19 cellular contexts compared by ENCODE assay signal in the genomic region with DNA sequence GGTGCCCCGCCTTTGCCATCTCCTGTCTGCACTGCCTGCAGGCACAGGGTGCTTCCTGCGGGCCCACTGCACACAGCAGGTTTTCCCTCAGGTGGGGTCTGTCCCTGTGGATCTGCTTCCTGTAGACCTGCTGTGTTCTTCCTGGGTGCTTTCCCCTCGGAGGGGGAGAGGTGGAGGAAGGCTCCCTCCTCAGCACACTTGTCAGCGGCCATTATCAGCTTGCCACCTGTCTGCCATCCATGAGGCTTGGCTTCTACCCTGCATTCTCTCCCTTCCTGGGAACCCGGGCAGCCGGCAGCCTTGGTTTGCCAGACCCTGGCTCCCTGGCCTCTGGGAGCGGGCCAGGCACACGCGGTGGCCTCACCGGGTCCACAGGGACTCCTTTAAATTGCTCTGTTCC. TPM values are rescaled to one million over a fixed set of nuclear protein-coding genes. Genes with fewer than 3 reads are reported as not detected.
DNase-seq lines count a peak whose midpoint lies in the region; ATAC-seq lines count a peak whose summit lies in the region.
"Had no signal": no experiment of that assay in that cellular context is flagged by ENCODE, and none has a peak within 500 bp of the region (broad histone marks: within the 10 kb centered on the region; RNA-seq: fewer than 3 reads in every experiment).

No MANE protein-coding gene starts in this region.

- no peak for ATAC-seq in stimulated activated naive CD8-positive, alpha-beta T cell treated with anti-CD3 and anti-CD28 coated beads, Interleukin-15, amount 100 ng/mL, for 72 hours
- ATAC-seq in activated T-helper 17 cell treated with anti-CD3 and anti-CD28 coated beads, Interleukin-2, amount 50 U/mL, for 72 hours (replicated peaks) = no peak
- ATAC-seq in naive B cell (ENCODE audit: low read depth in 2 of 2) = no peak

- no peaks in the 10 kb centered on the region for H3K27me3 ChIP-seq in SJCRH30
- H3K27me3 ChIP-seq: neural progenitor cell, tibial artery had no signal

- in situ Hi-C loops in KBM-7 (cut with MboI; ENCODE audit: low pct_unique_long_range_greater_than_20kb, low sequenced_read_pairs) = no loop called here

- peak overlapping the region; percentile 59 for H3K27ac Mint-ChIP-seq in stimulated activated naive CD8-positive, alpha-beta T cell treated with anti-CD3 and anti-CD28 coated beads, Interleukin-15, Interleukin-2, amounts not matched to agents 100 ng/mL and 50 ng/mL, for 24 hours
- H3K27ac Mint-ChIP-seq in stimulated activated naive CD8-positive, alpha-beta T cell treated with anti-CD3 and anti-CD28 coated beads, Interleukin-15, amount 100 ng/mL, for 72 hours = peak overlapping the region in 1 of 2 donors; percentile 3
- peak overlapping the region; percentile 73 for H3K27ac Mint-ChIP-seq in activated T-helper 17 cell treated with anti-CD3 and anti-CD28 coated beads, Interleukin-2, amount 50 U/mL, for 72 hours
- peak overlapping the region in 5 of 6 donors; percentile 84 to 94 (median 87) for H3K27ac Mint-ChIP-seq in naive B cell

- no peak overlapping the region for H3K4me3 Mint-ChIP-seq in stimulated activated naive CD8-positive, alpha-beta T cell treated with anti-CD3 and anti-CD28 coated beads, Interleukin-15, Interleukin-2, amounts not matched to agents 100 ng/mL and 50 ng/mL, for 24 hours
- H3K4me3 Mint-ChIP-seq in stimulated activated naive CD8-positive, alpha-beta T cell treated with anti-CD3 and anti-CD28 coated beads, Interleukin-15, amount 100 ng/mL, for 72 hours = no peak overlapping the region
- H3K4me3 Mint-ChIP-seq in activated T-helper 17 cell treated with anti-CD3 and anti-CD28 coated beads, Interleukin-2, amount 50 U/mL, for 72 hours = no peak overlapping the region
- H3K4me3 Mint-ChIP-seq in naive B cell = peak overlapping the region in 2 of 8 donors; percentile 28 to 72
- H3K4me3 Mint-ChIP-seq: H9, neural progenitor cell had no signal

- peaks cover 64% of the 10 kb centered on the region for H3K4me1 Mint-ChIP-seq in stimulated activated naive CD8-positive, alpha-beta T cell treated with anti-CD3 and anti-CD28 coated beads, Interleukin-15, Interleukin-2, amounts not matched to agents 100 ng/mL and 50 ng/mL, for 24 hours (ENCODE audit: low read depth)
- H3K4me1 Mint-ChIP-seq in stimulated activated naive CD8-positive, alpha-beta T cell treated with anti-CD3 and anti-CD28 coated beads, Interleukin-15, amount 100 ng/mL, for 72 hours = peaks cover 56% of the 10 kb centered on the region
- peaks cover 25% of the 10 kb centered on the region for H3K4me1 Mint-ChIP-seq in activated T-helper 17 cell treated with anti-CD3 and anti-CD28 coated beads, Interleukin-2, amount 50 U/mL, for 72 hours
- peaks cover 53 to 86% (median 58%) of the 10 kb centered on the region in 3 donors for H3K4me1 Mint-ChIP-seq in naive B cell

- H3K27ac ChIP-seq in SJCRH30 = no peak overlapping the region
- H3K27ac ChIP-seq: neural progenitor cell, RWPE1, tibial artery had no signal

- H3K9me3 Mint-ChIP-seq in stimulated activated naive CD8-positive, alpha-beta T cell treated with anti-CD3 and anti-CD28 coated beads, Interleukin-15, Interleukin-2, amounts not matched to agents 100 ng/mL and 50 ng/mL, for 24 hours = no peaks in the 10 kb centered on the region
- no peaks in the 10 kb centered on the region for H3K9me3 Mint-ChIP-seq in stimulated activated naive CD8-positive, alpha-beta T cell treated with anti-CD3 and anti-CD28 coated beads, Interleukin-15, amount 100 ng/mL, for 72 hours
- no peaks in the 10 kb centered on the region for H3K9me3 Mint-ChIP-seq in activated T-helper 17 cell treated with anti-CD3 and anti-CD28 coated beads, Interleukin-2, amount 50 U/mL, for 72 hours
- peaks cover 0 to 3% (median 0%) of the 10 kb centered on the region in 7 donors for H3K9me3 Mint-ChIP-seq in naive B cell
- H3K9me3 Mint-ChIP-seq: H9, neural progenitor cell had no signal

- peaks cover 39% of the 10 kb centered on the region for H3K36me3 Mint-ChIP-seq in stimulated activated naive CD8-positive, alpha-beta T cell treated with anti-CD3 and anti-CD28 coated beads, Interleukin-15, Interleukin-2, amounts not matched to agents 100 ng/mL and 50 ng/mL, for 24 hours (ENCODE audit: low read depth)
- H3K36me3 Mint-ChIP-seq in activated T-helper 17 cell treated with anti-CD3 and anti-CD28 coated beads, Interleukin-2, amount 50 U/mL, for 72 hours (ENCODE audit: low read depth) = peaks cover 50% of the 10 kb centered on the region
- H3K36me3 Mint-ChIP-seq in naive B cell = peaks cover 14 to 35% of the 10 kb centered on the region in 2 donors
- H3K36me3 Mint-ChIP-seq: neural progenitor cell had no signal

- H3K4me1 ChIP-seq in SJCRH30 = no peaks in the 10 kb centered on the region
- H3K4me1 ChIP-seq: neural progenitor cell, tibial artery had no signal

- no peak overlapping the region for H3K4me3 ChIP-seq in SJCRH30
- H3K4me3 ChIP-seq: neural progenitor cell, tibial artery had no signal

- H3K27me3 Mint-ChIP-seq in stimulated activated naive CD8-positive, alpha-beta T cell treated with anti-CD3 and anti-CD28 coated beads, Interleukin-15, Interleukin-2, amounts not matched to agents 100 ng/mL and 50 ng/mL, for 24 hours = no peaks in the 10 kb centered on the region
- H3K27me3 Mint-ChIP-seq in stimulated activated naive CD8-positive, alpha-beta T cell treated with anti-CD3 and anti-CD28 coated beads, Interleukin-15, amount 100 ng/mL, for 72 hours = no peaks in the 10 kb centered on the region
- no peaks in the 10 kb centered on the region for H3K27me3 Mint-ChIP-seq in activated T-helper 17 cell treated with anti-CD3 and anti-CD28 coated beads, Interleukin-2, amount 50 U/mL, for 72 hours
- H3K27me3 Mint-ChIP-seq in naive B cell = no peaks in the 10 kb centered on the region

- no peak for DNase-seq in stimulated activated naive CD8-positive, alpha-beta T cell treated with anti-CD3 and anti-CD28 coated beads, Interleukin-15, amount 100 ng/mL, for 72 hours
- DNase-seq in naive B cell (no peak), NCI-H1694 treated with DMSO at 0.1 percent for 48 hours (lab: John Stamatoyannopoulos, UW) (no peak), SJCRH30 (no peak), COLO829 (ENCODE audit: low spot score) (no peak), KBM-7 (no peak)
- DNase-seq: activated T-cell treated with anti-CD3 and anti-CD28 coated beads, Interleukin-2, amount 50 U/mL, for 1 hour; dermis blood vessel endothelial cell; H9; Karpas-422; mammary epithelial cell; NCI-H1436; right cardiac atrium; stimulated activated CD4-positive, alpha-beta T cell treated with anti-CD3 and anti-CD28 coated beads, Interleukin-2, amount 100 ng/mL, for 24 hours had no signal

- no peaks in the 10 kb centered on the region for H3K36me3 ChIP-seq in SJCRH30
- H3K36me3 ChIP-seq: neural progenitor cell, tibial artery had no signal

- H3K9me3 ChIP-seq in SJCRH30 (replicated peaks) = no peaks in the 10 kb centered on the region
- H3K9me3 ChIP-seq: tibial artery had no signal

RNA-seq across cellular contexts. Expression of gene INPP5D, which starts 58.5 kb away (rescaled TPM):
- 10 to 100 TPM; 81.6 to 89.8 TPM for total RNA-seq in activated T-helper 17 cell treated with anti-CD3 and anti-CD28 coated beads, Interleukin-2, amount 50 U/mL, for 72 hours
- polyA plus RNA-seq in naive B cell (ENCODE audit: low read depth in 6 of 6) = 100 to 1,000 TPM in 4 of 6 donors, 10 to 100 TPM in 2; 56.8 to 230 (median 102) TPM
- 0.47 and 0.68 TPM in 2 replicates for total RNA-seq in SJCRH30 (2014; rRNA removed; shearing (Covaris generic))

Comparison
In these comparisons a context has a peak if more than half of its experiments do, and no peak if none do; other contexts are left out.
1. RNA of gene INPP5D, which starts 58.5 kb away (total RNA-seq): 81.6 to 89.8 TPM in activated T-helper 17 cell treated with anti-CD3 and anti-CD28 coated beads, Interleukin-2, amount 50 U/mL, for 72 hours; 0.47 to 0.68 TPM in SJCRH30; every median in the first group is over 10 times any median in the second.